In the genomic region with DNA sequence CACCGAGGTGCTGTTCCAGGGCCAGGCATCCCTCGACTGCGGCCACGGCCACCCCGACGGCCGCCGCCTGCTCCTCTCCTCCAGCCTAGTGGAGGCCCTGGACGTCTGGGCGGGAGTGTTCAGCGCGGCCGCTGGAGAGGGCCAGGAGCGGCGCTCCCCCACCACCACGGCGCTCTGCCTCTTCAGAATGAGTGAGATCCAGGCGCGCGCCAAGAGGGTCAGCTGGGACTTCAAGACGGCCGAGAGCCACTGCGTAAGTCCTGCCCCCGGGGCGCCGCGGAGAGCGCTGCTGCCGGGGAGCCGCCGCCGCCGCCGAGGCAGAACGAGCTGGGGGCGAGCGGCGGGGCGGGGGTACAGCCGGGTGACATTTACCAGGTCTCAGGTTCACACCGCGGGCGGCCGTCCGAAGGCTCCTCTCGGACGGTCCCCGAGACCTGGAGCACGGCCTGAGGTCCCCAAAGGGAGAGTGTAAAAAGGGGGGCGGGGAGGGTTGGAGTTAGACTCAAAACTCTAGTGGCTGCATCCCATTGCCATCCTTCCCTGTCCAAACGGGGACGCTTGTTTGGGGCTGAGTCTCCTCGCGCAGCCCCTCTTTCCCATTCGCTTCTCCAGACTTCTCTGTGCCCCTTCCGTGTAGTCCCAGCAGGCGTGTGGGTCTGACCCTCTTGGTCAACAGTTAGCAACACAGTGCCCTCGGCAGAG, we compare ENCODE assay signal across 1 cellular context.
TF ChIP-seq lines count a peak whose summit lies in the region.

No MANE protein-coding gene starts in this region.

TF ChIP-seq in A549, 52 proteins besides CTCF, POLR2A, EP300 and RAD21 (continued from another document):
- no peak for TF ChIP-seq CHD2 (IDR thresholded peaks at IDR 0.05; ENCODE audit: low read length, partially characterized antibody)
